ENCODE assay signal across 13 cellular contexts in the genomic region with DNA sequence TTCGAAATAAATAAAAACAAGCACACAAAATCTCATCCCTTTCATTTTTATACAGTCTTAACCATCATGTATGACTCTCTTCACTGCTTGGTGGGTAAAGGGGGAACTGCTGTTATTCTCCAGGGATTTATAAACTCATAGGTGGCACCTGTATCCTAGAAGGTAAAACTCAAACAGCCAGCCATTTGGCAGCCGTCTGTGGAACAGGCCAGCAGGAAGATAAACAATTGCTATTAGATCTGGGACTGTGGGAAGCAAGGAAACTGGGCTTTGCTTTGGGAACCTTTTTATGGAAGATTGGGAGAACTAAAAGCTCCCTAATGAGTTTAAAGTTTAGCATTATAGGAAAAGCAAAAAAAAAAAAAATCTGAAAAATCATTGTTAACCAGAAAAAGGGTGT.
A peak's percentile ranks its signal among the peaks of the same experiment; 100 is the strongest.
DNase-seq lines count a peak whose midpoint lies in the region; ATAC-seq and TF ChIP-seq lines count a peak whose summit lies in the region.
"Had no signal": no experiment of that assay in that cellular context is flagged by ENCODE, and none has a peak within 500 bp of the region (broad histone marks: within the 10 kb centered on the region; RNA-seq: fewer than 3 reads in every experiment).

No MANE protein-coding gene starts in this region.

- no peak overlapping the region for H3K4me3 Mint-ChIP-seq in activated T-cell treated with anti-CD3 and anti-CD28 coated beads, Interleukin-2, amount 50 U/mL, for 72 hours
- H3K4me3 Mint-ChIP-seq in activated T-cell treated with anti-CD3 and anti-CD28 coated beads, Interleukin-2, amount 50 U/mL, for 4 hours, result no peak overlapping the region
- no peak overlapping the region for H3K4me3 Mint-ChIP-seq in nephron progenitor cell
- H3K4me3 Mint-ChIP-seq in activated CD8-positive, alpha-beta memory T cell treated with anti-CD3 and anti-CD28 coated beads, Interleukin-2, amount 10 ng/mL, durations not matched to agents 7 days and 5 days, result no peak overlapping the region
- H3K4me3 Mint-ChIP-seq: CD4-positive, CD25-positive, alpha-beta regulatory T cell had no signal

- DNase-seq in activated T-cell treated with anti-CD3 and anti-CD28 coated beads, Interleukin-2, amount 50 U/mL, for 72 hours, result no peak
- no peak for DNase-seq in activated T-cell treated with anti-CD3 and anti-CD28 coated beads, Interleukin-2, amount 50 U/mL, for 4 hours
- DNase-seq in dermis blood vessel endothelial cell, result peak; percentile 52
- no peak for DNase-seq in nephron progenitor cell
- no peak for DNase-seq in activated CD8-positive, alpha-beta memory T cell treated with anti-CD3 and anti-CD28 coated beads, Interleukin-2, amount 10 ng/mL, durations not matched to agents 7 days and 5 days
- DNase-seq: ACHN; CD4-positive, CD25-positive, alpha-beta regulatory T cell; DMS79; GM23248; IMR-90 had no signal

- H3K27ac Mint-ChIP-seq in activated T-cell treated with anti-CD3 and anti-CD28 coated beads, Interleukin-2, amount 50 U/mL, for 72 hours, result peak overlapping the region; percentile 3
- peak overlapping the region; percentile 26 for H3K27ac Mint-ChIP-seq in nephron progenitor cell
- H3K27ac Mint-ChIP-seq in activated CD8-positive, alpha-beta memory T cell treated with anti-CD3 and anti-CD28 coated beads, Interleukin-2, amount 10 ng/mL, durations not matched to agents 7 days and 5 days, result no peak overlapping the region

- no peaks in the 10 kb centered on the region for H3K27me3 Mint-ChIP-seq in activated T-cell treated with anti-CD3 and anti-CD28 coated beads, Interleukin-2, amount 50 U/mL, for 72 hours (ENCODE audit: low read depth)
- H3K27me3 Mint-ChIP-seq in activated T-cell treated with anti-CD3 and anti-CD28 coated beads, Interleukin-2, amount 50 U/mL, for 4 hours (ENCODE audit: low read depth), result no peaks in the 10 kb centered on the region
- no peaks in the 10 kb centered on the region for H3K27me3 Mint-ChIP-seq in nephron progenitor cell (ENCODE audit: low read depth, poor library complexity)
- no peaks in the 10 kb centered on the region for H3K27me3 Mint-ChIP-seq in activated CD8-positive, alpha-beta memory T cell treated with anti-CD3 and anti-CD28 coated beads, Interleukin-2, amount 10 ng/mL, durations not matched to agents 7 days and 5 days
- H3K27me3 Mint-ChIP-seq: CD4-positive, CD25-positive, alpha-beta regulatory T cell had no signal

- H3K36me3 Mint-ChIP-seq in activated T-cell treated with anti-CD3 and anti-CD28 coated beads, Interleukin-2, amount 50 U/mL, for 72 hours (ENCODE audit: insufficient read depth in 2 of 2), result peaks cover 0 to 5% of the 10 kb centered on the region in 2 donors
- H3K36me3 Mint-ChIP-seq in activated T-cell treated with anti-CD3 and anti-CD28 coated beads, Interleukin-2, amount 50 U/mL, for 4 hours (ENCODE audit: insufficient read depth), result peaks cover 15% of the 10 kb centered on the region
- H3K36me3 Mint-ChIP-seq in nephron progenitor cell (ENCODE audit: low read depth), result peaks cover 11% of the 10 kb centered on the region
- H3K36me3 Mint-ChIP-seq in activated CD8-positive, alpha-beta memory T cell treated with anti-CD3 and anti-CD28 coated beads, Interleukin-2, amount 10 ng/mL, durations not matched to agents 7 days and 5 days, result no peaks in the 10 kb centered on the region

- CTCF ChIA-PET in activated CD8-positive, alpha-beta memory T cell treated with anti-CD3 and anti-CD28 coated beads, Interleukin-2, amount 10 ng/mL, durations not matched to agents 7 days and 5 days (lab: Charles Lee), result interaction anchor here (1.1 kb wide), 1 partner anchor 441 kb away, joined by 3 read pairs; no protein-coding TSS in a partner anchor

- H3K4me1 Mint-ChIP-seq in activated T-cell treated with anti-CD3 and anti-CD28 coated beads, Interleukin-2, amount 50 U/mL, for 72 hours (ENCODE audit: low read depth), result no peaks in the 10 kb centered on the region
- H3K4me1 Mint-ChIP-seq in activated T-cell treated with anti-CD3 and anti-CD28 coated beads, Interleukin-2, amount 50 U/mL, for 4 hours (ENCODE audit: low read depth), result no peaks in the 10 kb centered on the region
- peaks cover 30% of the 10 kb centered on the region for H3K4me1 Mint-ChIP-seq in nephron progenitor cell
- peaks cover 4% of the 10 kb centered on the region for H3K4me1 Mint-ChIP-seq in activated CD8-positive, alpha-beta memory T cell treated with anti-CD3 and anti-CD28 coated beads, Interleukin-2, amount 10 ng/mL, durations not matched to agents 7 days and 5 days

- no peak for TF ChIP-seq CTCF in nephron progenitor cell (IDR thresholded peaks at IDR 0.05)

- no peaks in the 10 kb centered on the region for H3K9me3 Mint-ChIP-seq in activated T-cell treated with anti-CD3 and anti-CD28 coated beads, Interleukin-2, amount 50 U/mL, for 72 hours
- H3K9me3 Mint-ChIP-seq in activated T-cell treated with anti-CD3 and anti-CD28 coated beads, Interleukin-2, amount 50 U/mL, for 4 hours, result no peaks in the 10 kb centered on the region
- no peaks in the 10 kb centered on the region for H3K9me3 Mint-ChIP-seq in nephron progenitor cell
- no peaks in the 10 kb centered on the region for H3K9me3 Mint-ChIP-seq in activated CD8-positive, alpha-beta memory T cell treated with anti-CD3 and anti-CD28 coated beads, Interleukin-2, amount 10 ng/mL, durations not matched to agents 7 days and 5 days (ENCODE audit: low read depth)
- H3K9me3 Mint-ChIP-seq: CD4-positive, CD25-positive, alpha-beta regulatory T cell had no signal

- ATAC-seq in activated T-cell treated with anti-CD3 and anti-CD28 coated beads, Interleukin-2, amount 50 U/mL, for 72 hours (replicated peaks in 1 of 2), result no peak
- no peak for ATAC-seq in activated T-cell treated with anti-CD3 and anti-CD28 coated beads, Interleukin-2, amount 50 U/mL, for 4 hours
- ATAC-seq in HG03045 (IDR thresholded peaks at IDR 0.05; ENCODE audit: unreplicated experiment) (no peak), GM21717 (IDR thresholded peaks at IDR 0.05; ENCODE audit: unreplicated experiment) (no peak)
- no peak for ATAC-seq in activated CD8-positive, alpha-beta memory T cell treated with anti-CD3 and anti-CD28 coated beads, Interleukin-2, amount 10 ng/mL, durations not matched to agents 7 days and 5 days
- ATAC-seq: HCT116 had no signal
